In genomic region chr16:81723098-81723723, GRCh38 we compare ENCODE assay signal across 8 cellular contexts. TPM values are rescaled to one million over a fixed set of nuclear protein-coding genes. Genes with fewer than 3 reads are reported as not detected.
DNase-seq lines count a peak whose midpoint lies in the region; TF ChIP-seq lines count a peak whose summit lies in the region.

No MANE protein-coding gene starts in this region.

- TF ChIP-seq CTCF in astrocyte of the spinal cord (IDR thresholded peaks at IDR 0.05; ENCODE audit: low read depth, low read length), result peak; percentile 56

- no peak overlapping the region for H3K4me3 ChIP-seq in astrocyte of the spinal cord (ENCODE audit: low read depth, low read length)

- peak; percentile 18 to 45 for DNase-seq in stimulated activated CD4-positive, alpha-beta T cell treated with anti-CD3 and anti-CD28 coated beads, Interleukin-2, amount 100 ng/mL, for 24 hours
- no peak for DNase-seq in stimulated activated CD4-positive, alpha-beta T cell treated with anti-CD3 and anti-CD28 coated beads, Interleukin-4, amount 100 ng/mL, for 1 hour
- peak; percentile 72 for DNase-seq in HEK293T (ENCODE audit: extremely low spot score)
- peak; percentile 93 for DNase-seq in NAMALWA (ENCODE audit: low spot score)
- DNase-seq in RPMI7951 (ENCODE audit: low read depth), result peak; percentile 77
- DNase-seq in astrocyte of the spinal cord (ENCODE audit: low read depth, low spot score), result peak; percentile 84
- peak; percentile 72 for DNase-seq in iPS-NIHi11 (ENCODE audit: low spot score)
- DNase-seq in stimulated activated CD4-positive, alpha-beta T cell treated with anti-CD3 and anti-CD28 coated beads, Interleukin-2, amount 100 ng/mL, for 48 hours, result peak; percentile 37 to 40

- CTCF ChIA-PET in HEK293T (lab: Yijun Ruan, JAX), result interaction anchor here (0.6 to 1.6 kb wide), 3 partner anchors 13 to 358 kb away, joined by 3 to 4 read pairs (median 3); no protein-coding TSS in a partner anchor

- in situ Hi-C loops in astrocyte of the spinal cord (cut with HindIII; ENCODE audit: low sequenced_read_pairs), result no loop called here

- POLR2A ChIA-PET in HEK293T (lab: Yijun Ruan, JAX), result no interaction called here

TF ChIP-seq in HEK293T, 16 proteins besides CTCF, POLR2A, EP300 and RAD21:
- TF ChIP-seq ELF4 (IDR thresholded peaks at IDR 0.05) (no peak), FOXM1 (IDR thresholded peaks at IDR 0.05; ENCODE audit: borderline replicate concordance) (no peak), NFRKB (IDR thresholded peaks at IDR 0.05) (no peak), L3MBTL2 (conservative IDR thresholded peaks at IDR 0.05) (no peak)
TF ChIP-seq in HEK293T: peak in this region for 0.

RNA-seq across cellular contexts. Expression of gene PLCG2, which starts 55.9 kb away (rescaled TPM):
- total RNA-seq in RPMI7951 (2014; rRNA removed; shearing (Covaris generic)), result 0.10 and 0.36 TPM in 2 replicates
